In genomic region chr3:119769394-119770149, GRCh38 we compare ENCODE assay signal across 24 cellular contexts. TPM values are rescaled to one million over a fixed set of nuclear protein-coding genes. Genes with fewer than 3 reads are reported as not detected.
DNase-seq lines count a peak whose midpoint lies in the region; ATAC-seq, FAIRE-seq and TF ChIP-seq lines count a peak whose summit lies in the region.
"Had no signal": no experiment of that assay in that cellular context is flagged by ENCODE, and none has a peak within 500 bp of the region (broad histone marks: within the 10 kb centered on the region; RNA-seq: fewer than 3 reads in every experiment).

No MANE protein-coding gene starts in this region.

- H3K27ac Mint-ChIP-seq in endodermal cell, result no peak overlapping the region
- H3K27ac Mint-ChIP-seq: brain had no signal

- H3K9me3 Mint-ChIP-seq in endodermal cell, result peaks cover 2% of the 10 kb centered on the region

- 92 to 93% methylated on average over 7 to 8 of the region's 8 CpGs for WGBS in endodermal cell (ENCODE audit: insufficient coverage in 1 of 2, insufficient read length in 1 of 2), 2 experiments

- TF ChIP-seq CTCF in right atrium auricular region (IDR thresholded peaks at IDR 0.05), result no peak
- no peak for TF ChIP-seq CTCF in endodermal cell (conservative IDR thresholded peaks at IDR 0.05)

- H3K4me3 ChIP-seq in right atrium auricular region (no peak overlapping the region), endodermal cell (ENCODE audit: low read length) (no peak overlapping the region)
- H3K4me3 ChIP-seq: uterus had no signal

- peak in 1 of 2 donors; percentile 60 for ATAC-seq in left cardiac atrium
- ATAC-seq: foreskin keratinocyte had no signal

- no peak for TF ChIP-seq POLR2A in H54 (IDR thresholded peaks at IDR 0.05; ENCODE audit: low read depth, low read length)

- H3K4me1 Mint-ChIP-seq in endodermal cell, result no peaks in the 10 kb centered on the region
- H3K4me1 Mint-ChIP-seq: brain had no signal

- no peaks in the 10 kb centered on the region for H3K9me3 ChIP-seq in right atrium auricular region
- H3K9me3 ChIP-seq in endodermal cell (ENCODE audit: control insufficient read depth, low read length), result no peaks in the 10 kb centered on the region
- H3K9me3 ChIP-seq: SK-N-SH, uterus had no signal

- peak; percentile 25 for DNase-seq in left cardiac atrium
- DNase-seq in right atrium auricular region (ENCODE audit: low spot score), result no peak
- DNase-seq in brain pericyte (ENCODE audit: low read depth, low spot score), result peak; percentile 13
- peak; percentile 12 for DNase-seq in kidney tubule cell (ENCODE audit: low spot score)
- DNase-seq in stromal cell of bone marrow (ENCODE audit: low read depth), result peak; percentile 39
- DNase-seq in endodermal cell, result no peak
- DNase-seq in effector CD8-positive, alpha-beta T cell (lab: John Stamatoyannopoulos, UW), result no peak
- DNase-seq in H54 (ENCODE audit: insufficient read length, low spot score), result no peak
- DNase-seq: activated CD4-positive, alpha-beta T cell treated with anti-CD3 and anti-CD28 coated beads, Interleukin-2, amount 50 U/mL, for 1 hour; activated naive CD4-positive, alpha-beta T cell treated with anti-CD3 and anti-CD28 coated beads, Interleukin-2, amount 50 U/mL, for 16 hours; COR-L47; effector memory CD4-positive, alpha-beta T cell; foreskin keratinocyte; KG1; mesendoderm; NCI-H1417 treated with DMSO at 0.1 percent for 48 hours; NCI-H446; OCI-M1; SK-N-SH; stimulated activated CD4-positive, alpha-beta T cell treated with anti-CD3 and anti-CD28 coated beads, Interleukin-12 subunit alpha, Interleukin-12 subunit beta, amount 100 ng/mL, for 4 hours; stimulated activated naive CD4-positive, alpha-beta T cell treated with Interleukin-2 at 50 U/mL for 16 hours; uterus had no signal

- intact Hi-C loops in left cardiac atrium (cut with DNase I), result no loop called here

- H3K36me3 Mint-ChIP-seq in endodermal cell (ENCODE audit: low read depth), result no peaks in the 10 kb centered on the region
- H3K36me3 Mint-ChIP-seq: brain had no signal

- no peaks in the 10 kb centered on the region for H3K27me3 Mint-ChIP-seq in endodermal cell (ENCODE audit: insufficient read depth)
- H3K27me3 Mint-ChIP-seq: brain had no signal

- H3K27ac ChIP-seq in right atrium auricular region (no peak overlapping the region), endodermal cell (ENCODE audit: low read depth, low read length) (no peak overlapping the region)
- H3K27ac ChIP-seq: foreskin keratinocyte, uterus had no signal

- no peak for FAIRE-seq in H54 (lab: Jason Lieb, UNC)

- H3K4me3 Mint-ChIP-seq in endodermal cell, result no peak overlapping the region
- H3K4me3 Mint-ChIP-seq: brain had no signal

- no peaks in the 10 kb centered on the region for H3K36me3 ChIP-seq in right atrium auricular region
- no peaks in the 10 kb centered on the region for H3K36me3 ChIP-seq in endodermal cell (ENCODE audit: control insufficient read depth, insufficient read depth, low read length)
- H3K36me3 ChIP-seq: uterus had no signal

- H3K27me3 ChIP-seq in right atrium auricular region (no peaks in the 10 kb centered on the region), endodermal cell (ENCODE audit: control insufficient read depth, insufficient read depth, low read length, poor library complexity, severe bottlenecking) (no peaks in the 10 kb centered on the region)
- H3K27me3 ChIP-seq: uterus had no signal

- H3K4me1 ChIP-seq in right atrium auricular region (no peaks in the 10 kb centered on the region), endodermal cell (ENCODE audit: control insufficient read depth, insufficient read depth, low read length) (no peaks in the 10 kb centered on the region)
- H3K4me1 ChIP-seq: foreskin keratinocyte, uterus had no signal

- no peak overlapping the region for H3K9ac ChIP-seq in endodermal cell (ENCODE audit: extremely low read depth, low read length, poor library complexity, severe bottlenecking)
- H3K9ac ChIP-seq: SK-N-SH had no signal

RNA-seq across cellular contexts. Expression of gene NR1I2, which starts 12.3 kb away (rescaled TPM):
- total RNA-seq in left cardiac atrium (under 1 TPM in 1 of 2 donors, not detected in 1; 0.09 TPM), right atrium auricular region (under 1 TPM in 1 of 2 donors, not detected in 1; 0.82 TPM), endodermal cell (under 1 TPM; 0.20 to 0.29 TPM)
- not detected for polyA plus RNA-seq in endodermal cell (2013, experiment 1 of 2)
- polyA plus RNA-seq in endodermal cell (2013, experiment 2 of 2), result not detected
- total RNA-seq: foreskin keratinocyte had no signal
- polyA plus RNA-seq: AG04450, foreskin keratinocyte had no signal

Comparison
In these comparisons a context has a peak if more than half of its experiments do, and no peak if none do; other contexts are left out.
1. DNase-seq: peak in left cardiac atrium (single experiment), brain pericyte (single experiment), kidney tubule cell (single experiment) and stromal cell of bone marrow (single experiment); none in right atrium auricular region (single experiment), endodermal cell (single experiment), effector CD8-positive, alpha-beta T cell (single experiment) and H54 (single experiment).